Comparison of ENCODE assay signal across 3 cellular contexts in genomic region chr20:52031206-52031573, GRCh38.
TF ChIP-seq lines count a peak whose summit lies in the region.

No MANE protein-coding gene starts in this region.

TF ChIP-seq in SK-N-SH treated with all-trans-retinoic acid at 6 μM for 48 hours, 23 proteins besides CTCF, POLR2A, EP300 and RAD21 (continues in another document):
- TF ChIP-seq ARNTL (CRISPR knock-in tag; IDR thresholded peaks at IDR 0.05; ENCODE audit: borderline replicate concordance, low read depth) (no peak), GLIS3 (CRISPR knock-in tag; IDR thresholded peaks at IDR 0.05) (no peak), ZC3H10 (CRISPR knock-in tag; IDR thresholded peaks at IDR 0.05) (no peak), TCF4 (CRISPR knock-in tag; IDR thresholded peaks at IDR 0.05; ENCODE audit: borderline replicate concordance) (no peak), CSDC2 (CRISPR knock-in tag; IDR thresholded peaks at IDR 0.05) (no peak), RARB (CRISPR knock-in tag; IDR thresholded peaks at IDR 0.05) (no peak), ISL1 (CRISPR knock-in tag; IDR thresholded peaks at IDR 0.05) (no peak), PATZ1 (CRISPR knock-in tag; IDR thresholded peaks at IDR 0.05; ENCODE audit: borderline replicate concordance) (no peak), OSR1 (CRISPR knock-in tag; IDR thresholded peaks at IDR 0.05) (no peak), TSHZ2 (CRISPR knock-in tag; IDR thresholded peaks at IDR 0.05) (no peak), ZFP30 (CRISPR knock-in tag; IDR thresholded peaks at IDR 0.05) (no peak), POU6F1 (CRISPR knock-in tag; IDR thresholded peaks at IDR 0.05; ENCODE audit: borderline replicate concordance, low read depth) (no peak), ESRRG (CRISPR knock-in tag; IDR thresholded peaks at IDR 0.05) (no peak)

TF ChIP-seq in SK-N-SH, 30 proteins besides CTCF, POLR2A, EP300 and RAD21:
- TF ChIP-seq GATA2 (CRISPR knock-in tag; IDR thresholded peaks at IDR 0.05) = no peak
- no peak for TF ChIP-seq NFIC (IDR thresholded peaks at IDR 0.05; ENCODE audit: borderline replicate concordance)
- no peak for TF ChIP-seq POLR2AphosphoS5 (IDR thresholded peaks at IDR 0.05; ENCODE audit: low read depth, low read length)
- no peak for TF ChIP-seq PBX3 (IDR thresholded peaks at IDR 0.05)

TF ChIP-seq in IMR-90, 13 proteins besides CTCF, POLR2A, EP300 and RAD21:
- TF ChIP-seq USF2 (IDR thresholded peaks at IDR 0.05; ENCODE audit: low read depth, low read length) = no peak
- TF ChIP-seq RFX5 (IDR thresholded peaks at IDR 0.05; ENCODE audit: low read depth, low read length) = no peak
- no peak for TF ChIP-seq MAZ (IDR thresholded peaks at IDR 0.05; ENCODE audit: borderline replicate concordance, low read depth, low read length)
- TF ChIP-seq SMC3 (IDR thresholded peaks at IDR 0.05; ENCODE audit: low read depth, low read length) = no peak
- no peak for TF ChIP-seq MAFK (IDR thresholded peaks at IDR 0.05; ENCODE audit: low read depth, low read length)
- no peak for TF ChIP-seq ELK1 (IDR thresholded peaks at IDR 0.05; ENCODE audit: borderline replicate concordance, low read depth, low read length)
- TF ChIP-seq BHLHE40 (IDR thresholded peaks at IDR 0.05; ENCODE audit: low read depth, low read length) = no peak
- no peak for TF ChIP-seq CHD1 (IDR thresholded peaks at IDR 0.05; ENCODE audit: low read depth, low read length)
